ENCODE assay signal across 33 cellular contexts in genomic region chr12:18259906-18260682, GRCh38. TPM values are rescaled to one million over a fixed set of nuclear protein-coding genes. Genes with fewer than 3 reads are reported as not detected.
"Had no signal": no experiment of that assay in that cellular context is flagged by ENCODE, and none has a peak within 500 bp of the region (broad histone marks: within the 10 kb centered on the region; RNA-seq: fewer than 3 reads in every experiment).

No MANE protein-coding gene starts in this region.

- ATAC-seq: activated CD4-positive, CD25-positive, alpha-beta regulatory T cell treated with anti-CD3 and anti-CD28 coated beads, Interleukin-2, amount 50 U/mL, for 24 hours; foreskin keratinocyte; heart left ventricle; T-helper 17 cell had no signal

- H3K9me3 ChIP-seq: adrenal gland, esophagus muscularis mucosa, heart left ventricle, left ventricle myocardium inferior, neutrophil, ovary, prostate gland, spleen, testis, transverse colon had no signal

- H3K27ac ChIP-seq: adrenal gland, esophagus muscularis mucosa, heart left ventricle, left ventricle myocardium inferior, neutrophil, ovary, spleen, testis, transverse colon, WERI-Rb-1 had no signal

- DNase-seq: activated CD4-positive, alpha-beta memory T cell treated with anti-CD3 and anti-CD28 coated beads for 36 hours; activated CD4-positive, alpha-beta T cell treated with anti-CD3 and anti-CD28 coated beads for 48 hours; activated CD8-positive, alpha-beta memory T cell treated with anti-CD3 and anti-CD28 coated beads, Interleukin-2, amount 50 U/mL, for 4 hours; activated effector memory CD4-positive, alpha-beta T cell treated with anti-CD3 and anti-CD28 coated beads, Interleukin-2, amount 50 U/mL, for 16 hours; activated naive CD4-positive, alpha-beta T cell treated with anti-CD3 and anti-CD28 coated beads for 36 hours; activated naive CD8-positive, alpha-beta T cell treated with anti-CD3 and anti-CD28 coated beads for 36 hours; activated T-cell treated with anti-CD3 and anti-CD28 coated beads, Interleukin-2, amount 50 U/mL, for 1 hour; adrenal gland; aorta; endodermal cell; foreskin keratinocyte; heart left ventricle; left ventricle myocardium inferior; naive B cell; nephron progenitor cell; ovary; retina; spleen; stimulated activated naive CD4-positive, alpha-beta T cell; SW 1271; T-helper 17 cell; T1000; testis; transverse colon; WERI-Rb-1 had no signal

- H3K4me3 ChIP-seq: adrenal gland, esophagus muscularis mucosa, heart left ventricle, left ventricle myocardium inferior, ovary, prostate gland, spleen, testis, transverse colon had no signal

- H3K36me3 ChIP-seq: adrenal gland, esophagus muscularis mucosa, heart left ventricle, left ventricle myocardium inferior, neutrophil, ovary, prostate gland, spleen, transverse colon, WERI-Rb-1 had no signal

- H3K27me3 ChIP-seq: adrenal gland, esophagus muscularis mucosa, foreskin keratinocyte, neutrophil, ovary, spleen, testis, transverse colon had no signal

- H3K4me1 ChIP-seq: adrenal gland, esophagus muscularis mucosa, heart left ventricle, left ventricle myocardium inferior, prostate gland, spleen, testis, transverse colon had no signal

RNA-seq across cellular contexts. Expression of gene PIK3C2G, which starts 1.2 kb away (rescaled TPM):
- total RNA-seq: activated CD4-positive, alpha-beta memory T cell treated with anti-CD3 and anti-CD28 coated beads for 36 hours; activated CD8-positive, alpha-beta memory T cell treated with anti-CD3 and anti-CD28 coated beads for 36 hours; activated naive CD4-positive, alpha-beta T cell treated with anti-CD3 and anti-CD28 coated beads for 36 hours; activated naive CD8-positive, alpha-beta T cell treated with anti-CD3 and anti-CD28 coated beads for 36 hours; activated T-helper 1 cell treated with anti-CD3 and anti-CD28 coated beads, Interleukin-12 subunit alpha, Interleukin-12 subunit beta, Interleukin-2, Interleukin-4 antibody, amounts not matched to agents 30 ng/mL and 10 ng/mL and 1 ng/mL, durations not matched to agents 14 hours and 24 hours and 36 hours; cardiac septum; chondrocyte; endodermal cell; heart left ventricle; left ventricle myocardium inferior; spleen; T-helper 17 cell had no signal
- polyA plus RNA-seq: heart left ventricle, spleen had no signal
